ENCODE assay signal across 17 cellular contexts in genomic region chr7:149287622-149288021, GRCh38. TPM values are rescaled to one million over a fixed set of nuclear protein-coding genes. Genes with fewer than 3 reads are reported as not detected.
A peak's percentile ranks its signal among the peaks of the same experiment; 100 is the strongest.
DNase-seq lines count a peak whose midpoint lies in the region; TF ChIP-seq lines count a peak whose summit lies in the region.
"Had no signal": no experiment of that assay in that cellular context is flagged by ENCODE, and none has a peak within 500 bp of the region (broad histone marks: within the 10 kb centered on the region; RNA-seq: fewer than 3 reads in every experiment).

No MANE protein-coding gene starts in this region.

- peaks cover 7% of the 10 kb centered on the region for H3K36me3 Mint-ChIP-seq in endothelial cell (ENCODE audit: low read depth, unreplicated experiment)

- no peak overlapping the region for H3K27ac ChIP-seq in osteoblast (ENCODE audit: low read depth, low read length)
- H3K27ac ChIP-seq in WERI-Rb-1 = no peak overlapping the region
- H3K27ac ChIP-seq: KMS-11, SJSA1 had no signal

- H3K4me2 ChIP-seq in osteoblast (ENCODE audit: insufficient read depth, low read length) = no peak overlapping the region
- H3K4me2 ChIP-seq: KMS-11 had no signal

- no peak overlapping the region for H3K27ac Mint-ChIP-seq in endothelial cell (ENCODE audit: unreplicated experiment)
- H3K27ac Mint-ChIP-seq: B cell had no signal

- DNase-seq in activated CD8-positive, alpha-beta memory T cell treated with anti-CD3 and anti-CD28 coated beads for 24 hours = peak; percentile 44
- no peak for DNase-seq in activated CD8-positive, alpha-beta memory T cell treated with anti-CD3 and anti-CD28 coated beads, Interleukin-2, amount 50 U/mL, for 48 hours
- DNase-seq in D341Med (ENCODE audit: low spot score) (peak; percentile 8), endothelial cell (ENCODE audit: low spot score) (no peak), osteoblast (ENCODE audit: insufficient read length, low spot score, missing footprints) (peak; percentile 39), WERI-Rb-1 (no peak), DMS153 (lab: John Stamatoyannopoulos, UW) (no peak)
- DNase-seq: DMS 273 treated with DMSO at 0.1 percent for 48 hours, DND-41, MV-4-11, NCI-H1105 treated with DMSO at 0.1 percent for 48 hours, NCI-H2171, NCI-H345, NCI-H524 treated with DMSO at 0.1 percent for 48 hours had no signal

- no peak for TF ChIP-seq CTCF in endothelial cell (IDR thresholded peaks at IDR 0.05; ENCODE audit: unreplicated experiment)
- TF ChIP-seq CTCF in osteoblast (IDR thresholded peaks at IDR 0.05; ENCODE audit: extremely low read depth, low read depth, low read length) = no peak
- TF ChIP-seq CTCF in WERI-Rb-1 (IDR thresholded peaks at IDR 0.05; ENCODE audit: low read depth, low read length) = no peak

- H2AFZ ChIP-seq in osteoblast (ENCODE audit: low read length) = no peak overlapping the region

- peaks cover 16% of the 10 kb centered on the region for H3K4me1 Mint-ChIP-seq in endothelial cell (ENCODE audit: unreplicated experiment)

- H3K27me3 ChIP-seq in osteoblast (ENCODE audit: insufficient read depth, low read length) (no peaks in the 10 kb centered on the region), WERI-Rb-1 (ENCODE audit: insufficient read depth, low read depth, severe bottlenecking) (no peaks in the 10 kb centered on the region)
- H3K27me3 ChIP-seq: SJSA1 had no signal

- no peaks in the 10 kb centered on the region for H3K79me2 ChIP-seq in osteoblast (ENCODE audit: insufficient read depth, low read length)

- H3K9me3 ChIP-seq in osteoblast (ENCODE audit: low read depth, low read length) (no peaks in the 10 kb centered on the region), WERI-Rb-1 (ENCODE audit: severe bottlenecking) (no peaks in the 10 kb centered on the region)

- H4K20me1 ChIP-seq in osteoblast (ENCODE audit: insufficient read depth, low read length) = peaks cover 15% of the 10 kb centered on the region

- H3K27me3 Mint-ChIP-seq in endothelial cell (ENCODE audit: unreplicated experiment) = peaks cover 18% of the 10 kb centered on the region
- H3K27me3 Mint-ChIP-seq: B cell had no signal

- H3K4me3 ChIP-seq in osteoblast (ENCODE audit: insufficient read depth, low read length) = no peak overlapping the region
- H3K4me3 ChIP-seq in WERI-Rb-1 (ENCODE audit: low read depth, low read length) = no peak overlapping the region
- H3K4me3 ChIP-seq: SJSA1 had no signal

- H3K4me1 ChIP-seq in osteoblast (ENCODE audit: insufficient read depth, low read length) = peaks cover 13% of the 10 kb centered on the region

- H3K9me3 Mint-ChIP-seq in endothelial cell (ENCODE audit: unreplicated experiment) = no peaks in the 10 kb centered on the region

- peak overlapping the region; percentile 27 for H3K4me3 Mint-ChIP-seq in endothelial cell (ENCODE audit: unreplicated experiment)
- H3K4me3 Mint-ChIP-seq: B cell had no signal

- peaks cover 21% of the 10 kb centered on the region for H3K36me3 ChIP-seq in osteoblast (ENCODE audit: insufficient read depth, low read length)
- H3K36me3 ChIP-seq in WERI-Rb-1 = no peaks in the 10 kb centered on the region
- H3K36me3 ChIP-seq: SJSA1 had no signal

RNA-seq across cellular contexts. Expression of gene ZNF783, which starts 25.6 kb away (rescaled TPM):
- total RNA-seq in endothelial cell (ENCODE audit: unreplicated experiment) (15.3 TPM), osteoblast (13.3 and 13.4 TPM in 2 replicates)

RNA-seq across cellular contexts. Expression of gene ZNF212, which starts 48.2 kb away (rescaled TPM):
- total RNA-seq in endothelial cell (ENCODE audit: unreplicated experiment) = 12.8 TPM
- total RNA-seq in osteoblast = 8.5 and 9.0 TPM in 2 replicates

Comparison
In these comparisons a context has a peak if more than half of its experiments do, and no peak if none do; other contexts are left out.
1. DNase-seq: peak in activated CD8-positive, alpha-beta memory T cell treated with anti-CD3 and anti-CD28 coated beads for 24 hours (single experiment), D341Med (single experiment) and osteoblast (single experiment); none in activated CD8-positive, alpha-beta memory T cell treated with anti-CD3 and anti-CD28 coated beads, Interleukin-2, amount 50 U/mL, for 48 hours (single experiment), endothelial cell (single experiment), WERI-Rb-1 (single experiment) and DMS153 (single experiment).